22 cellular contexts compared by ENCODE assay signal in genomic region chr11:43954241-43954640, GRCh38. TPM values are rescaled to one million over a fixed set of nuclear protein-coding genes. Genes with fewer than 3 reads are reported as not detected.
"Had no signal": no experiment of that assay in that cellular context is flagged by ENCODE, and none has a peak within 500 bp of the region (broad histone marks: within the 10 kb centered on the region; RNA-seq: fewer than 3 reads in every experiment).

No MANE protein-coding gene starts in this region.

- H3K27ac ChIP-seq: psoas muscle, spleen, upper lobe of left lung, uterus had no signal

- H3K36me3 ChIP-seq: spleen, tibial artery, upper lobe of left lung, uterus had no signal

- H3K9me3 ChIP-seq: psoas muscle, uterus had no signal

- H3K4me1 ChIP-seq: psoas muscle, spleen, upper lobe of left lung, uterus had no signal

- H3K4me3 ChIP-seq: psoas muscle, spleen, tibial artery, upper lobe of left lung, uterus had no signal

- H3K27me3 ChIP-seq: tibial artery, upper lobe of left lung, uterus had no signal

- H3K9me3 Mint-ChIP-seq: dendritic cell treated with granulocyte-macrophage colony-stimulating factor and Interleukin-4, amounts not matched to agents 40 ng/mL and 50 ng/mL, for 4 days; effector memory CD8-positive, alpha-beta T cell; nephron progenitor cell; stimulated activated memory B cell treated with anti-CD40 and anti-IgM and Interleukin-4, amounts not matched to agents 10 μg/mL and 1 μg/mL and 100 μg/mL, for 72 hours had no signal

- H3K4me3 Mint-ChIP-seq: dendritic cell treated with granulocyte-macrophage colony-stimulating factor and Interleukin-4, amounts not matched to agents 40 ng/mL and 50 ng/mL, for 4 days; effector memory CD8-positive, alpha-beta T cell; naive thymus-derived CD4-positive, alpha-beta T cell; nephron progenitor cell; stimulated activated memory B cell treated with anti-CD40 and anti-IgM and Interleukin-4, amounts not matched to agents 10 μg/mL and 1 μg/mL and 100 μg/mL, for 72 hours; stimulated activated naive CD8-positive, alpha-beta T cell treated with anti-CD3 and anti-CD28 coated beads, Interleukin-15, Interleukin-2, amounts not matched to agents 100 ng/mL and 50 ng/mL, for 24 hours had no signal

- FAIRE-seq: colon, islet of Langerhans had no signal

- H3K27ac Mint-ChIP-seq: dendritic cell treated with granulocyte-macrophage colony-stimulating factor and Interleukin-4, amounts not matched to agents 40 ng/mL and 50 ng/mL, for 4 days; effector memory CD8-positive, alpha-beta T cell; naive thymus-derived CD4-positive, alpha-beta T cell; nephron progenitor cell; stimulated activated memory B cell treated with anti-CD40 and anti-IgM and Interleukin-4, amounts not matched to agents 10 μg/mL and 1 μg/mL and 100 μg/mL, for 72 hours; stimulated activated naive CD8-positive, alpha-beta T cell treated with anti-CD3 and anti-CD28 coated beads, Interleukin-15, Interleukin-2, amounts not matched to agents 100 ng/mL and 50 ng/mL, for 24 hours had no signal

- ATAC-seq: effector memory CD8-positive, alpha-beta T cell; left lobe of liver; naive thymus-derived CD4-positive, alpha-beta T cell; psoas muscle; sciatic nerve; stimulated activated memory B cell treated with anti-CD40 and anti-IgM and Interleukin-4, amounts not matched to agents 10 μg/mL and 1 μg/mL and 100 μg/mL, for 72 hours had no signal

- DNase-seq: effector memory CD8-positive, alpha-beta T cell; foreskin melanocyte; hippocampal formation; mammary epithelial cell; naive thymus-derived CD4-positive, alpha-beta T cell; nephron progenitor cell; psoas muscle; retina; spleen; stimulated activated CD4-positive, alpha-beta T cell treated with anti-CD3 and anti-CD28 coated beads, Interleukin-15, amount 100 ng/mL, for 24 hours; stimulated activated CD4-positive, alpha-beta T cell treated with anti-CD3 and anti-CD28 coated beads, Interleukin-1b, Interleukin-23, amount 100 ng/mL, for 48 hours; stimulated activated CD4-positive, alpha-beta T cell treated with anti-CD3 and anti-CD28 coated beads, Interleukin-4, amount 100 ng/mL, for 24 hours; tibial artery; upper lobe of left lung had no signal

- H3K4me1 Mint-ChIP-seq: naive thymus-derived CD4-positive, alpha-beta T cell; stimulated activated memory B cell treated with anti-CD40 and anti-IgM and Interleukin-4, amounts not matched to agents 10 μg/mL and 1 μg/mL and 100 μg/mL, for 72 hours had no signal

- H3K36me3 Mint-ChIP-seq: stimulated activated memory B cell treated with anti-CD40 and anti-IgM and Interleukin-4, amounts not matched to agents 10 μg/mL and 1 μg/mL and 100 μg/mL, for 72 hours had no signal

RNA-seq across cellular contexts. Expression of gene C11orf96, which starts 11.8 kb away (rescaled TPM):
- total RNA-seq: mammary epithelial cell had no signal
- polyA plus RNA-seq: mammary epithelial cell; naive thymus-derived CD4-positive, alpha-beta T cell had no signal
